19 cellular contexts compared by ENCODE assay signal in the genomic region with DNA sequence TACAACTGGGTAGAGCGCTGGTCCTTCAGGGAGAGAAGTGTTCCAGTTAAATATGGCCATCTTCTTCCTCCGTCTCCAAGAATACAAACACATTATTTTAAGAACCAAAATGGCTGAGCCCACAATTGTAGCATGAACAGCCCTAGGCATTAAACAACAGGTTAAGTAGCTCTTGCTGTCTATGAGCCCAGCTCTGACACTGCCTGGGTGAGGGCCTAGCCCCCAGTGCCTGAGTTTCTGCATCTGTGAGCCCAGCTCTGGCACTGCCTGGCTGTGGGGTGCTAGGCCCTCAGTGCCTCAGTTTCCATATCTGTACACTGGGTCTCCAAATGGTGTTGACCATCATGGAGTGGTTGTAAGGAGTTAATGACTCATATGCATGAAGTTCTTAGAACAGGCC. TPM values are rescaled to one million over a fixed set of nuclear protein-coding genes. Genes with fewer than 3 reads are reported as not detected.
DNase-seq lines count a peak whose midpoint lies in the region; ATAC-seq, FAIRE-seq and TF ChIP-seq lines count a peak whose summit lies in the region.
"Had no signal": no experiment of that assay in that cellular context is flagged by ENCODE, and none has a peak within 500 bp of the region (broad histone marks: within the 10 kb centered on the region; RNA-seq: fewer than 3 reads in every experiment).

No MANE protein-coding gene starts in this region.

- FAIRE-seq in HepG2 (lab: Jason Lieb, UNC), result no peak
- FAIRE-seq: A549 had no signal

- H3K79me2 ChIP-seq in HepG2 (ENCODE audit: insufficient read depth, low read length), result no peaks in the 10 kb centered on the region

- intact Hi-C loops in HepG2 (cut with micrococcal nuclease; ENCODE audit: unreplicated experiment) (no loop called here), right lobe of liver (cut with DNase I) (loop anchor here in 1 of 2 donors (10.0 kb wide), 1 partner anchor 190 kb away; no protein-coding TSS in a partner anchor)

- H3K18ac ChIP-seq in neuronal stem cell (ENCODE audit: low read length), result no peak overlapping the region

- no peaks in the 10 kb centered on the region for H4K20me1 ChIP-seq in HepG2 (ENCODE audit: insufficient read depth, low read length)

- no peak overlapping the region for H2BK12ac ChIP-seq in neuronal stem cell (ENCODE audit: low read length)

- H3K79me1 ChIP-seq in neuronal stem cell (ENCODE audit: low read depth, low read length), result no peaks in the 10 kb centered on the region

- CTCF ChIA-PET in HepG2 (lab: Yijun Ruan, JAX; ENCODE audit: low intra/inter-chr PET ratio, low total read pairs), result no interaction called here

- H3K4me1 ChIP-seq in HepG2 (ENCODE audit: insufficient read depth, low read length) (peaks cover 15% of the 10 kb centered on the region), right lobe of liver (no peaks in the 10 kb centered on the region), neuronal stem cell (ENCODE audit: control insufficient read depth in 2 of 2, insufficient read depth in 1 of 2, low read depth in 1 of 2, low read length in 2 of 2) (peaks cover 0 to 2% of the 10 kb centered on the region in 2 donors)
- H3K4me1 ChIP-seq: A549, HAP-1 had no signal

- H4K8ac ChIP-seq in neuronal stem cell (ENCODE audit: low read depth, low read length), result no peak overlapping the region

- H2BK120ac ChIP-seq in neuronal stem cell (ENCODE audit: low read depth, low read length), result no peak overlapping the region

- H3K4me3 ChIP-seq in HepG2 (replicated peaks in 1 of 3; ENCODE audit: insufficient read depth in 1 of 3, low read depth in 2 of 3, low read length in 3 of 3), result no peak overlapping the region
- H3K4me3 ChIP-seq in right lobe of liver, result no peak overlapping the region
- H3K4me3 ChIP-seq in neuronal stem cell (ENCODE audit: low read length in 2 of 2), result no peak overlapping the region
- H3K4me3 ChIP-seq: A549, HAP-1 had no signal

- in situ Hi-C loops in HepG2 (cut with HindIII; ENCODE audit: extremely low pct_ligation_motif_present, low pct_unique_long_range_greater_than_20kb), result no loop called here

- H2AFZ ChIP-seq in HepG2 (ENCODE audit: low read length), result no peak overlapping the region
- peak overlapping the region; percentile 70 for H2AFZ ChIP-seq in neuronal stem cell (ENCODE audit: low read length)

- no TSS peak for BruUV-seq in HepG2 (replicated peaks; lab: Mats Ljungman, UMichigan)

- H4K91ac ChIP-seq in neuronal stem cell (ENCODE audit: low read depth, low read length, poor library complexity), result no peak overlapping the region

- POLR2A ChIA-PET in HepG2 (lab: Yijun Ruan, JAX), result no interaction called here

- H3K9ac ChIP-seq in HepG2 (ENCODE audit: insufficient read depth, low read depth, low read length) (no peak overlapping the region), neuronal stem cell (ENCODE audit: low read depth, low read length, poor library complexity) (no peak overlapping the region)

- no peak for TF ChIP-seq EP300 in HepG2 (IDR thresholded peaks at IDR 0.05; ENCODE audit: low read depth in 2 of 2, low read length in 2 of 2)
- no peak for TF ChIP-seq EP300 in HepG2 (CRISPR knock-in tag; IDR thresholded peaks at IDR 0.05; ENCODE audit: borderline replicate concordance)

- no peaks in the 10 kb centered on the region for H3K9me3 ChIP-seq in HepG2 (ENCODE audit: low read length)
- no peaks in the 10 kb centered on the region for H3K9me3 ChIP-seq in right lobe of liver
- H3K9me3 ChIP-seq in neuronal stem cell (replicated peaks in 1 of 2; ENCODE audit: control insufficient read depth in 2 of 2, insufficient read depth in 1 of 2, low read depth in 1 of 2, low read length in 2 of 2), result peaks cover 0 to 2% of the 10 kb centered on the region in 2 donors
- H3K9me3 ChIP-seq: A549, HAP-1 had no signal

- TF ChIP-seq CTCF in HepG2 (CRISPR knock-in tag; IDR thresholded peaks at IDR 0.05) (no peak), right lobe of liver (IDR thresholded peaks at IDR 0.05) (no peak)

- no peak overlapping the region for H2BK15ac ChIP-seq in neuronal stem cell (ENCODE audit: low read length)

- no peak overlapping the region for H3K14ac ChIP-seq in neuronal stem cell (ENCODE audit: low read length)

- H2BK5ac ChIP-seq in neuronal stem cell (ENCODE audit: low read length), result no peak overlapping the region

- DNase-seq in HepG2 (ENCODE audit: low spot score) (no peak), right lobe of liver (no peak), neuronal stem cell (ENCODE audit: low spot score) (no peak), NCI-H2227 treated with DMSO at 0.1 percent for 48 hours (lab: John Stamatoyannopoulos, UW) (no peak)
- DNase-seq in stimulated activated naive CD4-positive, alpha-beta T cell (lab: John Stamatoyannopoulos, UW), result no peak
- DNase-seq: AML-193; CD4-positive, alpha-beta T cell; DMS153; DMS79; GF-D8 had no signal

- no peaks in the 10 kb centered on the region for H3K36me3 ChIP-seq in HepG2 (replicated peaks in 1 of 2; ENCODE audit: control insufficient read depth in 1 of 2, insufficient read depth in 2 of 2, low read length in 2 of 2)
- no peaks in the 10 kb centered on the region for H3K36me3 ChIP-seq in right lobe of liver
- no peaks in the 10 kb centered on the region for H3K36me3 ChIP-seq in neuronal stem cell (replicated peaks in 1 of 2; ENCODE audit: control insufficient read depth in 2 of 2, insufficient read depth in 2 of 2, low read length in 2 of 2)
- H3K36me3 ChIP-seq: HAP-1 had no signal

- H3K4me2 ChIP-seq in HepG2 (ENCODE audit: low read depth, low read length) (no peak overlapping the region), neuronal stem cell (ENCODE audit: insufficient read depth, low read length, poor library complexity, severe bottlenecking) (no peak overlapping the region)
- H3K4me2 ChIP-seq: A549 had no signal

- no peak overlapping the region for H3K4ac ChIP-seq in neuronal stem cell (ENCODE audit: low read length)

- H3K27me3 ChIP-seq in HepG2 (ENCODE audit: control insufficient read depth in 1 of 2, insufficient read depth in 2 of 2, low read length in 2 of 2) (peaks cover 0 to 17% of the 10 kb centered on the region in 2 experiments; a peak in 3 of 5 replicates), right lobe of liver (no peaks in the 10 kb centered on the region), neuronal stem cell (ENCODE audit: control insufficient read depth in 3 of 3, insufficient read depth in 3 of 3, low read depth in 1 of 3, low read length in 3 of 3) (no peaks in the 10 kb centered on the region)

- TF ChIP-seq RAD21 in HepG2 (CRISPR knock-in tag; IDR thresholded peaks at IDR 0.05), result no peak

- ATAC-seq in HepG2 (no peak), right lobe of liver (no peak), esophagus mucosa (peak; percentile 13), GM21423 (IDR thresholded peaks at IDR 0.05; ENCODE audit: unreplicated experiment) (no peak)
- ATAC-seq: A549 had no signal

- no peak overlapping the region for H3K23ac ChIP-seq in neuronal stem cell (ENCODE audit: low read depth, low read length, poor library complexity)

- no peak overlapping the region for H2AK5ac ChIP-seq in neuronal stem cell (ENCODE audit: low read depth, low read length)

- TF ChIP-seq POLR2A in HepG2 (IDR thresholded peaks at IDR 0.05; ENCODE audit: insufficient read depth in 1 of 2, low read depth in 2 of 2, low read length in 2 of 2) (no peak), right lobe of liver (IDR thresholded peaks at IDR 0.05) (no peak)

- H3K27ac ChIP-seq in HepG2 (ENCODE audit: extremely low read length, insufficient read depth, low read length) (no peak overlapping the region), right lobe of liver (no peak overlapping the region), neuronal stem cell (replicated peaks; ENCODE audit: low read length) (no peak overlapping the region)
- H3K27ac ChIP-seq: 22Rv1, A549, C4-2B had no signal

- WGBS in HepG2 (ENCODE audit: low lambda C conversion rate), result 91% methylated on average over 2 of the region's 2 CpGs
- 79% methylated on average over 2 of the region's 2 CpGs for WGBS in right lobe of liver (ENCODE audit: insufficient coverage, low coverage, low lambda C conversion rate, missing lambda C conversion rate)
- no CpG with 5 or more reads among the region's 2 CpGs for WGBS in neuronal stem cell (ENCODE audit: extremely low coverage in 2 of 2, insufficient read length in 2 of 2, insufficient replicate concordance in 1 of 2), 2 donors

TF ChIP-seq in HepG2, 621 proteins besides CTCF, POLR2A, EP300 and RAD21:
- TF ChIP-seq ZMAT3 (CRISPR knock-in tag; conservative IDR thresholded peaks at IDR 0.05) (no peak), ZNF629 (CRISPR knock-in tag; conservative IDR thresholded peaks at IDR 0.05) (0 out of 2 replicates have a peak, but pooled peaks have one; percentile 6), ARID2 (CRISPR knock-in tag; IDR thresholded peaks at IDR 0.05; ENCODE audit: borderline replicate concordance) (no peak)

RNA-seq across cellular contexts. Expression of a gene that starts 24.8 kb away (rescaled TPM):
- total RNA-seq in HepG2 (2016; rRNA removed; fragmentation: Illumina TruSeq; extraction: Trizol), result not detected in 2 replicates
- total RNA-seq in HepG2 (2016; cell fraction: cytosol; rRNA removed; fragmentation: Illumina TruSeq; extraction: Trizol; ENCODE audit: low read depth), result not detected in 2 replicates
- total RNA-seq in HepG2 (2016; cell fraction: insoluble cytoplasmic fraction; rRNA removed; fragmentation: Illumina TruSeq; extraction: Trizol), result not detected in 2 replicates
- total RNA-seq in HepG2 (2016; cell fraction: membrane; rRNA removed; fragmentation: Illumina TruSeq; extraction: Trizol), result not detected in 2 replicates
- not detected in 2 replicates for total RNA-seq in HepG2 (2016; cell fraction: nucleus; rRNA removed; fragmentation: Illumina TruSeq; extraction: Trizol)
- polyA plus RNA-seq in HepG2 (2011; rRNA removed), result 0.10 and 0.15 TPM in 2 replicates
- 0.12 and 0.23 TPM in 2 replicates for polyA plus RNA-seq in HepG2 (2011; cell fraction: cytosol; rRNA removed)
- polyA plus RNA-seq in HepG2 (2011; cell fraction: nucleus; rRNA removed), result 0.23 and 0.45 TPM in 2 replicates
- not detected in 2 replicates for polyA plus RNA-seq in HepG2 (2012)
- polyA plus RNA-seq in HepG2 (2016; cell fraction: cytosol; fragmentation: Illumina TruSeq; extraction: Trizol; ENCODE audit: low read depth), result not detected in 2 replicates
- polyA plus RNA-seq in HepG2 (2016; cell fraction: insoluble cytoplasmic fraction; fragmentation: Illumina TruSeq; extraction: Trizol; ENCODE audit: low read depth), result not detected in 2 replicates
- polyA plus RNA-seq in HepG2 (2016; cell fraction: membrane; fragmentation: Illumina TruSeq; extraction: Trizol; ENCODE audit: low read depth), result not detected in 2 replicates
- not detected in 2 replicates for polyA plus RNA-seq in HepG2 (2016; cell fraction: nucleus; fragmentation: Illumina TruSeq; extraction: Trizol; ENCODE audit: insufficient read depth, low read depth)
- 0.26 TPM in 1 of 2 replicates, not detected in the other for polyA minus RNA-seq in HepG2 (2011; rRNA and poly(A)+ RNA removed; ENCODE audit: low replicate concordance)
- polyA minus RNA-seq in HepG2 (2011; cell fraction: cytosol; rRNA and poly(A)+ RNA removed), result 0.26 and 0.30 TPM in 2 replicates
- polyA minus RNA-seq in HepG2 (2011; cell fraction: nucleus; rRNA and poly(A)+ RNA removed), result 0.25 TPM in 1 of 2 replicates, not detected in the other
- total RNA-seq in right lobe of liver, result under 1 TPM in 5 of 6 experiments, not detected in 1; 0.29 to 0.99 (median 0.86) TPM
- 0.44 TPM for total RNA-seq in esophagus mucosa
- polyA plus RNA-seq in neuronal stem cell (2013, experiment 1 of 2), result 0.46 TPM
- polyA plus RNA-seq in neuronal stem cell (2013, experiment 2 of 2), result 0.51 TPM
- total RNA-seq: CD4-positive, alpha-beta T cell; Daoy; H4 had no signal
- polyA plus RNA-seq: BJ had no signal
